ENCODE assay signal across 20 cellular contexts in the genomic region with DNA sequence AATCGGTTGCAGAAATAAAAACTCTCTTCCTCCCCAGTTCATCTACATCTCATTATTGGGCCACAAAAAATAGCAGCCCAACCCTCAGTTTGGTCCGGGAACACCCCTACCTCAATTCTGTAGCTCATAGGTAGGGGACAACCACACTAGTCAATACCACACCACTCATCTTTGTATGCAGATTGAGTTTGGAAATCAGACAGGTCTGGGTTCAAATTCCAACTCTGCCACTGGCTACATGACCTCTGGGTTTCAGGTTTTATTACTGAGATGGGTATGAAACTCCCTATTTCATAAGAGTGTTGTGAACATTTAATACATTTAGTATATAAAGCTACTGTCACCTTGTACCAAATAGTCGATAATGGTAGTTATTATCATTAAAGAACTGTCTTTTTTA. TPM values are rescaled to one million over a fixed set of nuclear protein-coding genes. Genes with fewer than 3 reads are reported as not detected.
"Had no signal": no experiment of that assay in that cellular context is flagged by ENCODE, and none has a peak within 500 bp of the region (broad histone marks: within the 10 kb centered on the region; RNA-seq: fewer than 3 reads in every experiment).

No MANE protein-coding gene starts in this region.

- H3K27me3 ChIP-seq: colonic mucosa, foreskin keratinocyte, sigmoid colon, spleen, tibial artery had no signal

- H3K27ac Mint-ChIP-seq: activated naive CD8-positive, alpha-beta T cell; stimulated activated naive B cell treated with anti-CD40 and anti-IgM and Interleukin-4, amounts not matched to agents 10 μg/mL and 1 μg/mL and 100 μg/mL, for 72 hours had no signal

- H3K4me3 Mint-ChIP-seq: activated naive CD8-positive, alpha-beta T cell; stimulated activated naive B cell treated with anti-CD40 and anti-IgM and Interleukin-4, amounts not matched to agents 10 μg/mL and 1 μg/mL and 100 μg/mL, for 72 hours had no signal

- H3K4me3 ChIP-seq: colonic mucosa, sigmoid colon, spleen, tibial artery had no signal

- ATAC-seq: activated CD4-positive, CD25-positive, alpha-beta regulatory T cell treated with anti-CD3 and anti-CD28 coated beads, Interleukin-2, amount 50 U/mL, for 24 hours; foreskin keratinocyte; stimulated activated naive B cell treated with anti-CD40 and anti-IgM and Interleukin-4, amounts not matched to agents 10 μg/mL and 1 μg/mL and 100 μg/mL, for 72 hours had no signal

- H3K27me3 Mint-ChIP-seq: activated naive CD8-positive, alpha-beta T cell; stimulated activated naive B cell treated with anti-CD40 and anti-IgM and Interleukin-4, amounts not matched to agents 10 μg/mL and 1 μg/mL and 100 μg/mL, for 72 hours had no signal

- H3K36me3 ChIP-seq: colonic mucosa, sigmoid colon, spleen, tibial artery had no signal

- DNase-seq: activated CD8-positive, alpha-beta memory T cell treated with anti-CD3 and anti-CD28 coated beads for 24 hours; activated CD8-positive, alpha-beta memory T cell treated with anti-CD3 and anti-CD28 coated beads, Interleukin-2, amount 50 U/mL, for 48 hours; activated gamma-delta T cell treated with Interleukin-2 at 50 U/mL for 16 hours; activated T-cell treated with anti-CD3 and anti-CD28 coated beads, Interleukin-2, amount 50 U/mL, for 48 hours; colonic mucosa; foreskin keratinocyte; glutamatergic neuron; hypothalamus; midbrain; sigmoid colon; SK-N-SH; spleen; stimulated activated naive B cell treated with anti-CD40 and anti-IgM and Interleukin-4, amounts not matched to agents 10 μg/mL and 1 μg/mL and 100 μg/mL, for 72 hours; substantia nigra; T-helper 9 cell; tibial artery had no signal

- H3K27ac ChIP-seq: colonic mucosa, foreskin keratinocyte, sigmoid colon, spleen, tibial artery had no signal

- H3K9me3 ChIP-seq: colonic mucosa, sigmoid colon, SK-N-SH, tibial artery had no signal

RNA-seq across cellular contexts. Expression of gene DNAH6, which starts 55.0 kb away (rescaled TPM):
- total RNA-seq: lung microvascular endothelial cell, osteocyte had no signal
